20 cellular contexts compared by ENCODE assay signal in genomic region chr2:171216631-171217030, GRCh38. TPM values are rescaled to one million over a fixed set of nuclear protein-coding genes. Genes with fewer than 3 reads are reported as not detected.
DNase-seq lines count a peak whose midpoint lies in the region; ATAC-seq, FAIRE-seq and TF ChIP-seq lines count a peak whose summit lies in the region.
"Had no signal": no experiment of that assay in that cellular context is flagged by ENCODE, and none has a peak within 500 bp of the region (broad histone marks: within the 10 kb centered on the region; RNA-seq: fewer than 3 reads in every experiment).

No MANE protein-coding gene starts in this region.

- no peak overlapping the region for H3K4me3 Mint-ChIP-seq in nephron progenitor cell
- H3K4me3 Mint-ChIP-seq: CD4-positive, alpha-beta T cell had no signal

- DNase-seq in bronchial epithelial cell (ENCODE audit: low read depth) (peak; percentile 56), nephron progenitor cell (no peak), DMS114 treated with DMSO at 0.1 percent for 48 hours (lab: John Stamatoyannopoulos, UW; ENCODE audit: unreplicated experiment) (no peak)
- DNase-seq: ACHN; BE2C; C1 segment of cervical spinal cord; CD4-positive, alpha-beta T cell; DMS79 treated with DMSO at 0.1 percent for 48 hours; GF-D8; GOT3; HCEC 1CT had no signal

- H3K36me3 ChIP-seq in HUES48 (ENCODE audit: control insufficient read depth, insufficient read depth, low read length) (no peaks in the 10 kb centered on the region), bronchial epithelial cell (ENCODE audit: control insufficient read depth, insufficient read depth, low read length) (no peaks in the 10 kb centered on the region), iPS-20b (ENCODE audit: insufficient read depth, low read depth, low read length) (no peaks in the 10 kb centered on the region)
- H3K36me3 ChIP-seq: BE2C had no signal

- peak overlapping the region; percentile 11 for H3K27ac Mint-ChIP-seq in nephron progenitor cell
- H3K27ac Mint-ChIP-seq: CD4-positive, alpha-beta T cell had no signal

- peaks cover 20% of the 10 kb centered on the region for H3K4me1 ChIP-seq in HUES48 (ENCODE audit: control insufficient read depth, insufficient read depth, low read length)
- peaks cover 23% of the 10 kb centered on the region for H3K4me1 ChIP-seq in iPS-20b (ENCODE audit: insufficient read depth, low read length)
- H3K4me1 ChIP-seq: BE2C had no signal

- no peak overlapping the region for H3K4me3 ChIP-seq in HUES48 (ENCODE audit: low read depth, low read length)
- no peak overlapping the region for H3K4me3 ChIP-seq in bronchial epithelial cell (ENCODE audit: low read depth, low read length)
- peak overlapping the region; percentile 36; the same call in 1 of the 2 replicates for H3K4me3 ChIP-seq in iPS-20b (ENCODE audit: low read length)

- ATAC-seq in HG03378 (IDR thresholded peaks at IDR 0.05; ENCODE audit: unreplicated experiment) (no peak), GM18520 (IDR thresholded peaks at IDR 0.05; ENCODE audit: unreplicated experiment) (no peak), GM21723 (IDR thresholded peaks at IDR 0.05; ENCODE audit: unreplicated experiment) (no peak)

- no peak for FAIRE-seq in bronchial epithelial cell (lab: Jason Lieb, UNC)
- FAIRE-seq: A204.1, GM19239, HTR-8/SVneo had no signal

- peaks cover 3% of the 10 kb centered on the region for H3K27me3 Mint-ChIP-seq in nephron progenitor cell (ENCODE audit: low read depth, poor library complexity)
- H3K27me3 Mint-ChIP-seq: CD4-positive, alpha-beta T cell had no signal

- no peaks in the 10 kb centered on the region for H3K27me3 ChIP-seq in HUES48 (ENCODE audit: control insufficient read depth, insufficient read depth, low read length)
- no peaks in the 10 kb centered on the region for H3K27me3 ChIP-seq in bronchial epithelial cell (ENCODE audit: control insufficient read depth, insufficient read depth, low read length)
- no peaks in the 10 kb centered on the region for H3K27me3 ChIP-seq in iPS-20b (ENCODE audit: insufficient read depth, low read length)
- H3K27me3 ChIP-seq: BE2C had no signal

- H3K9me3 ChIP-seq in HUES48 (ENCODE audit: control insufficient read depth, insufficient read depth, low read length) (peaks cover 14% of the 10 kb centered on the region; the same call in 1 of the 2 replicates), iPS-20b (ENCODE audit: insufficient read depth, low read depth, low read length) (peaks cover 10% of the 10 kb centered on the region)
- H3K9me3 ChIP-seq: BE2C had no signal

- H3K36me3 Mint-ChIP-seq in nephron progenitor cell (ENCODE audit: low read depth), result peaks cover 17% of the 10 kb centered on the region

- H3K9ac ChIP-seq in HUES48 (ENCODE audit: low read depth, low read length), result no peak overlapping the region
- peak overlapping the region; percentile 29; the same call in 1 of the 2 replicates for H3K9ac ChIP-seq in iPS-20b (ENCODE audit: low read depth, low read length)
- H3K9ac ChIP-seq: KMS-11 had no signal

- H3K27ac ChIP-seq in HUES48 (ENCODE audit: low read depth, low read length), result peak overlapping the region; percentile 34
- H3K27ac ChIP-seq in iPS-20b (ENCODE audit: low read length), result peak overlapping the region; percentile 18
- H3K27ac ChIP-seq: KMS-11 had no signal

- H3K9me3 Mint-ChIP-seq in nephron progenitor cell, result peaks cover 21% of the 10 kb centered on the region
- H3K9me3 Mint-ChIP-seq: CD4-positive, alpha-beta T cell had no signal

- no peak for TF ChIP-seq CTCF in bronchial epithelial cell (IDR thresholded peaks at IDR 0.05; ENCODE audit: insufficient read depth, low read length, severe bottlenecking)
- no peak for TF ChIP-seq CTCF in nephron progenitor cell (IDR thresholded peaks at IDR 0.05)

- peaks cover 28% of the 10 kb centered on the region for H3K4me1 Mint-ChIP-seq in nephron progenitor cell

RNA-seq across cellular contexts. Expression of gene TLK1, which starts 55.9 kb away (rescaled TPM):
- total RNA-seq in bronchial epithelial cell, result 11.8 and 14.2 TPM in 2 replicates
